8 cellular contexts compared by ENCODE assay signal in the genomic region with DNA sequence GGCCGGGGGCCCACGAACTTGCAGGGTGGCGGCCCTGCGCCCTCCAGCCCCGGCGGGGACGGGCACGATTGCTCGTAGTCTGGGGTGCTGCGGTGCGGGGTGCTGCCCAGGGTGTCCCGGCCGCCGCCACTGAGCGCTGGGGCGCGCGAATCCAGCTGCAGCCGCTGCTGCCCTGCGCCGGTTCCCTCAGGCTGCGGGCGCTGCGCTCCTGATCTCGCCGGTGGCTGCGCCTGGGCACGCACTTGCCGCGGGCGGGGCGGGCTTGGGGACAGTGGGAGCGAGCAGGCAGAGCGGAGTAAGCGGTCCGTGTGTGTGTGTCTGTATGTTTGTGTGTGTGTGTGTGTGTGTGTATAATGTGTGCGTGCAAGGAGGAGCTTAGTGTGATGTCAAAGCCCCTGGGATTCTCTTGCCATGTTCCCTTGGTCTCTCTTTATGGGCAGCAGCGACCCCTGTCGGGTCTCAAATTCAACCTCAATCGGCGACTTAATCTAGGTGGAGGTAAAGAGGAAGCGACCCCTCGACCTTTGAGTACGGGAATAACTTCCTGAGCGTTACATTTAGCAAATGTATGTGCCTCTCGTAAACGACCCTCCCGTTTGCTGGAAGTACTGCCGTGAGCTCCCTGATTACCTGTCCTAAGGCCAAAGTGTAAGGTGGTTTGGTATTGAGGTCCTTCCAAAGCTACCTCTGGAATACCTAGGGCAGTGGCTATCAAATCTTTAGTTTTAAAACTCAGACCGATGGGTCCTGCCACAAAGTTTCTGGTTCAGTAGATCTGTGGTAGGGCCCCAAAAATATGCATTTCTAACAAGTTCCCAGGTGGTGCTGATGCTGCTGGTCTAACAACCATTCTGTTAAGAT. TPM values are rescaled to one million over a fixed set of nuclear protein-coding genes. Genes with fewer than 3 reads are reported as not detected.
DNase-seq lines count a peak whose midpoint lies in the region; ATAC-seq and TF ChIP-seq lines count a peak whose summit lies in the region.

RNF150 (minus strand) TSS at position 324 of the 861 bp plus-strand sequence.

- CTCF ChIA-PET in naive thymus-derived CD4-positive, alpha-beta T cell (lab: Charles Lee), result no interaction called here

- H3K27ac Mint-ChIP-seq in CD4-positive, CD25-positive, alpha-beta regulatory T cell, result no peak within 1 kb of the TSS
- no peak within 1 kb of the TSS for H3K27ac Mint-ChIP-seq in activated T-helper 2 cell treated with anti-CD3 and anti-CD28 coated beads, Interferon-gamma antibody, Interleukin-2, Interleukin-4, amounts not matched to agents 10 μg/mL and 5 μg/mL and 100 μg/mL, durations not matched to agents 14 hours and 24 hours and 36 hours
- H3K27ac Mint-ChIP-seq in naive thymus-derived CD4-positive, alpha-beta T cell, result peak within 1 kb of the TSS in 1 of 9 donors; percentile 40

- H3K27ac ChIP-seq in CD4-positive, CD25-positive, alpha-beta regulatory T cell (ENCODE audit: insufficient read depth, low read length, poor library complexity, severe bottlenecking), result no peak within 1 kb of the TSS
- H3K27ac ChIP-seq in naive thymus-derived CD4-positive, alpha-beta T cell (ENCODE audit: low read depth, low read length), result no peak within 1 kb of the TSS

- peak within 1 kb of the TSS; percentile 75 to 87 (median 82) for H3K4me3 Mint-ChIP-seq in CD4-positive, CD25-positive, alpha-beta regulatory T cell
- H3K4me3 Mint-ChIP-seq in activated T-helper 2 cell treated with anti-CD3 and anti-CD28 coated beads, Interferon-gamma antibody, Interleukin-2, Interleukin-4, amounts not matched to agents 10 μg/mL and 5 μg/mL and 100 μg/mL, durations not matched to agents 14 hours and 24 hours and 36 hours (ENCODE audit: low read depth), result peak within 1 kb of the TSS; percentile 77
- H3K4me3 Mint-ChIP-seq in naive thymus-derived CD4-positive, alpha-beta T cell, result peak within 1 kb of the TSS; percentile 80 to 94 (median 88)

- peaks cover 29% of the 10 kb centered on the region for H3K27me3 ChIP-seq in CD4-positive, CD25-positive, alpha-beta regulatory T cell (ENCODE audit: control insufficient read depth, insufficient read depth, low read length)
- H3K27me3 ChIP-seq in naive thymus-derived CD4-positive, alpha-beta T cell (ENCODE audit: control insufficient read depth in 2 of 2, insufficient read depth in 2 of 2, low read length in 2 of 2), result no peaks in the 10 kb centered on the region

- H3K9me3 ChIP-seq in CD4-positive, CD25-positive, alpha-beta regulatory T cell (ENCODE audit: control insufficient read depth in 2 of 2, low read length in 2 of 2), result no peaks in the 10 kb centered on the region
- no peaks in the 10 kb centered on the region for H3K9me3 ChIP-seq in naive thymus-derived CD4-positive, alpha-beta T cell (ENCODE audit: control insufficient read depth in 2 of 3, low read length in 3 of 3)

- intact Hi-C loops in activated T-helper 2 cell treated with anti-CD3 and anti-CD28 coated beads, Interferon-gamma antibody, Interleukin-2, Interleukin-4, amounts not matched to agents 10 μg/mL and 5 μg/mL and 100 μg/mL, durations not matched to agents 14 hours and 24 hours and 36 hours (cut with micrococcal nuclease), result loop anchor here (1.0 kb wide), 1 partner anchor 271 kb away; no protein-coding TSS in a partner anchor
- intact Hi-C loops in naive thymus-derived CD4-positive, alpha-beta T cell (cut with micrococcal nuclease), result loop anchor here (1.0 kb wide), 1 partner anchor 272 kb away; no protein-coding TSS in a partner anchor

- DNase-seq in CD4-positive, CD25-positive, alpha-beta regulatory T cell, result peak in 1 of 3 donors; percentile 46
- peak; percentile 92 to 95 for DNase-seq in NCI-H526 (lab: John Stamatoyannopoulos, UW)
- peak; percentile 27 for DNase-seq in activated T-helper 2 cell treated with anti-CD3 and anti-CD28 coated beads, Interferon-gamma antibody, Interleukin-2, Interleukin-4, amounts not matched to agents 10 μg/mL and 5 μg/mL and 100 μg/mL, durations not matched to agents 14 hours and 24 hours and 36 hours (ENCODE audit: low spot score)
- DNase-seq in foreskin fibroblast, result peak; percentile 79 to 92
- peak in 7 of 9 donors; percentile 7 to 39 (median 9) for DNase-seq in naive thymus-derived CD4-positive, alpha-beta T cell
- peak; percentile 90 for DNase-seq in superior temporal gyrus (ENCODE audit: extremely low spot score)

- H3K4me1 Mint-ChIP-seq in CD4-positive, CD25-positive, alpha-beta regulatory T cell, result peaks cover 0 to 16% (median 4%) of the 10 kb centered on the region in 4 donors
- H3K4me1 Mint-ChIP-seq in activated T-helper 2 cell treated with anti-CD3 and anti-CD28 coated beads, Interferon-gamma antibody, Interleukin-2, Interleukin-4, amounts not matched to agents 10 μg/mL and 5 μg/mL and 100 μg/mL, durations not matched to agents 14 hours and 24 hours and 36 hours (ENCODE audit: low read depth), result peaks cover 9% of the 10 kb centered on the region
- H3K4me1 Mint-ChIP-seq in naive thymus-derived CD4-positive, alpha-beta T cell, result peaks cover 0 to 20% (median 13%) of the 10 kb centered on the region in 7 donors

- peaks cover 0 to 3% (median 0%) of the 10 kb centered on the region in 7 donors for H3K9me3 Mint-ChIP-seq in CD4-positive, CD25-positive, alpha-beta regulatory T cell
- H3K9me3 Mint-ChIP-seq in activated T-helper 2 cell treated with anti-CD3 and anti-CD28 coated beads, Interferon-gamma antibody, Interleukin-2, Interleukin-4, amounts not matched to agents 10 μg/mL and 5 μg/mL and 100 μg/mL, durations not matched to agents 14 hours and 24 hours and 36 hours, result no peaks in the 10 kb centered on the region
- peaks cover 0 to 4% (median 0%) of the 10 kb centered on the region in 11 donors for H3K9me3 Mint-ChIP-seq in naive thymus-derived CD4-positive, alpha-beta T cell

- POLR2A ChIA-PET in naive thymus-derived CD4-positive, alpha-beta T cell (lab: Charles Lee), result no interaction called here

- H3K27me3 Mint-ChIP-seq in CD4-positive, CD25-positive, alpha-beta regulatory T cell, result peaks cover 59% of the 10 kb centered on the region
- peaks cover 72% of the 10 kb centered on the region for H3K27me3 Mint-ChIP-seq in activated T-helper 2 cell treated with anti-CD3 and anti-CD28 coated beads, Interferon-gamma antibody, Interleukin-2, Interleukin-4, amounts not matched to agents 10 μg/mL and 5 μg/mL and 100 μg/mL, durations not matched to agents 14 hours and 24 hours and 36 hours (ENCODE audit: low read depth)
- peaks cover 67 to 81% (median 72%) of the 10 kb centered on the region in 5 donors for H3K27me3 Mint-ChIP-seq in naive thymus-derived CD4-positive, alpha-beta T cell

- H3K36me3 ChIP-seq in CD4-positive, CD25-positive, alpha-beta regulatory T cell (ENCODE audit: control insufficient read depth, insufficient read depth, low read length), result no peaks in the 10 kb centered on the region
- H3K36me3 ChIP-seq in naive thymus-derived CD4-positive, alpha-beta T cell (ENCODE audit: control insufficient read depth in 2 of 3, insufficient read depth in 3 of 3, low read length in 3 of 3), result no peaks in the 10 kb centered on the region

- ATAC-seq in CD4-positive, CD25-positive, alpha-beta regulatory T cell (ENCODE audit: low read depth in 2 of 2), result peak in 1 of 2 donors; percentile 15
- ATAC-seq in GM19351 (IDR thresholded peaks at IDR 0.05; ENCODE audit: unreplicated experiment) (peak; percentile 64), HG03469 (IDR thresholded peaks at IDR 0.05; ENCODE audit: unreplicated experiment) (peak; percentile 45)
- peak; percentile 60 for ATAC-seq in naive thymus-derived CD4-positive, alpha-beta T cell

- peaks cover 12% of the 10 kb centered on the region for H3K4me1 ChIP-seq in CD4-positive, CD25-positive, alpha-beta regulatory T cell (ENCODE audit: control insufficient read depth, insufficient read depth, low read length, poor library complexity, severe bottlenecking)
- H3K4me1 ChIP-seq in naive thymus-derived CD4-positive, alpha-beta T cell (ENCODE audit: control insufficient read depth in 2 of 2, insufficient read depth in 2 of 2, low read length in 2 of 2), result no peaks in the 10 kb centered on the region

- peak; percentile 70 for TF ChIP-seq CTCF in foreskin fibroblast (IDR thresholded peaks at IDR 0.05; ENCODE audit: low read depth, low read length)

- H3K4me3 ChIP-seq in CD4-positive, CD25-positive, alpha-beta regulatory T cell (ENCODE audit: low read depth, low read length), result no peak within 1 kb of the TSS
- H3K4me3 ChIP-seq in foreskin fibroblast (ENCODE audit: low read depth in 1 of 2, low read length in 2 of 2), result peak within 1 kb of the TSS; percentile 89 to 90
- peak within 1 kb of the TSS; percentile 26 for H3K4me3 ChIP-seq in naive thymus-derived CD4-positive, alpha-beta T cell (ENCODE audit: low read length)

- no peaks in the 10 kb centered on the region for H3K36me3 Mint-ChIP-seq in CD4-positive, CD25-positive, alpha-beta regulatory T cell
- no peaks in the 10 kb centered on the region for H3K36me3 Mint-ChIP-seq in activated T-helper 2 cell treated with anti-CD3 and anti-CD28 coated beads, Interferon-gamma antibody, Interleukin-2, Interleukin-4, amounts not matched to agents 10 μg/mL and 5 μg/mL and 100 μg/mL, durations not matched to agents 14 hours and 24 hours and 36 hours (ENCODE audit: low read depth)
- no peaks in the 10 kb centered on the region for H3K36me3 Mint-ChIP-seq in naive thymus-derived CD4-positive, alpha-beta T cell

RNA-seq across cellular contexts. Expression of gene RNF150, which starts in this region (rescaled TPM):
- total RNA-seq in CD4-positive, CD25-positive, alpha-beta regulatory T cell, result 0.07 TPM
- not detected for polyA plus RNA-seq in CD4-positive, CD25-positive, alpha-beta regulatory T cell
- total RNA-seq in activated T-helper 2 cell treated with anti-CD3 and anti-CD28 coated beads, Interferon-gamma antibody, Interleukin-2, Interleukin-4, amounts not matched to agents 10 μg/mL and 5 μg/mL and 100 μg/mL, durations not matched to agents 14 hours and 24 hours and 36 hours, result 0.05 TPM in 1 of 2 replicates, not detected in the other
- under 1 TPM in 1 of 5 experiments, not detected in 4; 0.02 TPM for total RNA-seq in naive thymus-derived CD4-positive, alpha-beta T cell
- polyA plus RNA-seq in naive thymus-derived CD4-positive, alpha-beta T cell, result not detected

Comparison
In these comparisons a context has a peak if more than half of its experiments do, and no peak if none do; other contexts are left out.
1. Peak in DNase-seq in activated T-helper 2 cell treated with anti-CD3 and anti-CD28 coated beads, Interferon-gamma antibody, Interleukin-2, Interleukin-4, amounts not matched to agents 10 μg/mL and 5 μg/mL and 100 μg/mL, durations not matched to agents 14 hours and 24 hours and 36 hours; RNA of the gene not detected or under 1 TPM.
2. Peak in DNase-seq, ATAC-seq and H3K4me3 ChIP-seq in naive thymus-derived CD4-positive, alpha-beta T cell; RNA of the gene not detected or under 1 TPM.